16 cellular contexts compared by ENCODE assay signal in the genomic region with DNA sequence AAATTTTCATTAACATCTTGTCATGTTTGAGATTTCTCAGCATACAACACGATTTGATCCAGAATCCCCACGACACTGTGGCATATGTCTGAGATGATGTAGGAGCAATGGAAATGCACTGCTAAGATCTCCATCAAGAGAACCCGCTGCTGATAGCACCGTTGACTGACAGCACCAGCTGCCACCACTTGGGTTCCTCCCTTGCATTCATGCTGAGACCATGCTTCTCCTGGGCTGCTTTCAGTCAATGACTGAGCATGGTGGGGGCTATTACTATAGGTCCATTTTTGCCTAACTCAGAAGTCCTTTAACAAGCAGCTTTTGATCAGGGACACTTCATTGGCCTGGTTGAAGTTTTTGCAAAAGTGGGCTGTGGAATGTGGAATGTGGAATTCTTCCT.
"Had no signal": no experiment of that assay in that cellular context is flagged by ENCODE, and none has a peak within 500 bp of the region (broad histone marks: within the 10 kb centered on the region; RNA-seq: fewer than 3 reads in every experiment).

No MANE protein-coding gene starts in this region.

- DNase-seq: activated CD4-positive, alpha-beta memory T cell treated with anti-CD3 and anti-CD28 coated beads for 36 hours; activated CD4-positive, alpha-beta T cell treated with anti-CD3 and anti-CD28 coated beads for 36 hours; activated CD8-positive, alpha-beta memory T cell treated with anti-CD3 and anti-CD28 coated beads, Interleukin-2, amount 10 ng/mL, durations not matched to agents 7 days and 5 days; activated naive CD4-positive, alpha-beta T cell treated with anti-CD3 and anti-CD28 coated beads for 36 hours; activated naive CD8-positive, alpha-beta T cell treated with anti-CD3 and anti-CD28 coated beads, Interleukin-2, amount 50 U/mL, for 24 hours; activated T-cell treated with anti-CD3 and anti-CD28 coated beads, Interleukin-2, amount 50 U/mL, for 1 hour; aorta; left colon; lower lobe of right lung; naive B cell; pancreas; stimulated activated CD4-positive, alpha-beta T cell treated with anti-CD3 and anti-CD28 coated beads, Interleukin-12 subunit alpha, Interleukin-12 subunit beta, amount 100 ng/mL, for 4 hours; stimulated activated CD4-positive, alpha-beta T cell treated with anti-CD3 and anti-CD28 coated beads, Interleukin-2, amount 100 ng/mL, for 24 hours; stomach; testis; upper lobe of right lung had no signal
